In genomic region chr2:73257425-73258125, GRCh38 we compare ENCODE assay signal across 1 cellular context.
TF ChIP-seq lines count a peak whose summit lies in the region.

No MANE protein-coding gene starts in this region.

TF ChIP-seq in HepG2, 621 proteins besides CTCF, POLR2A, EP300 and RAD21:
- no peak for TF ChIP-seq ZNF784 (CRISPR knock-in tag; IDR thresholded peaks at IDR 0.05; ENCODE audit: borderline replicate concordance)
- no peak for TF ChIP-seq ZSCAN9 (CRISPR knock-in tag; IDR thresholded peaks at IDR 0.05; ENCODE audit: borderline replicate concordance)
- no peak for TF ChIP-seq ZFP91 (CRISPR knock-in tag; IDR thresholded peaks at IDR 0.05; ENCODE audit: borderline replicate concordance)
- TF ChIP-seq ZNF639 (CRISPR knock-in tag; conservative IDR thresholded peaks at IDR 0.05), result no peak
- no peak for TF ChIP-seq PRMT3 (CRISPR knock-in tag; IDR thresholded peaks at IDR 0.05; ENCODE audit: borderline replicate concordance, low read depth)
- TF ChIP-seq SALL2 (CRISPR knock-in tag; IDR thresholded peaks at IDR 0.05), result no peak
- no peak for TF ChIP-seq FOXA1 (IDR thresholded peaks at IDR 0.05)
- TF ChIP-seq FOXA1 (CRISPR knock-in tag; IDR thresholded peaks at IDR 0.05), result no peak
- no peak for TF ChIP-seq AKNA (CRISPR knock-in tag; IDR thresholded peaks at IDR 0.05; ENCODE audit: borderline replicate concordance)
- no peak for TF ChIP-seq DR1 (CRISPR knock-in tag; IDR thresholded peaks at IDR 0.05)
- TF ChIP-seq DPF2 (CRISPR knock-in tag; IDR thresholded peaks at IDR 0.05; ENCODE audit: borderline replicate concordance, low read depth), result no peak
- TF ChIP-seq TP53 (CRISPR knock-in tag; conservative IDR thresholded peaks at IDR 0.05), result no peak
TF ChIP-seq in HepG2: peak in this region for 0.
